16 cellular contexts compared by ENCODE assay signal in genomic region chr3:126683506-126683905, GRCh38. TPM values are rescaled to one million over a fixed set of nuclear protein-coding genes. Genes with fewer than 3 reads are reported as not detected.
DNase-seq lines count a peak whose midpoint lies in the region; ATAC-seq and TF ChIP-seq lines count a peak whose summit lies in the region.
"Had no signal": no experiment of that assay in that cellular context is flagged by ENCODE, and none has a peak within 500 bp of the region (broad histone marks: within the 10 kb centered on the region; RNA-seq: fewer than 3 reads in every experiment).

No MANE protein-coding gene starts in this region.

- CTCF ChIA-PET in HEK293 (lab: Yijun Ruan, JAX): interaction anchor here (0.6 to 0.8 kb wide), 2 partner anchors 68 to 873 kb away, joined by 3 read pairs; no protein-coding TSS in a partner anchor

- peak overlapping the region in 6 of 11 experiments; percentile 17 to 66 (median 42); a peak in 8 of 22 replicates for H3K4me2 ChIP-seq in BLaER1 treated with 17β-estradiol and CSF1 and Interleukin-3, amounts not matched to agents 10 nM and 100 nM
- H3K4me2 ChIP-seq: KMS-11, smooth muscle cell had no signal

- no peak overlapping the region for H3K27ac ChIP-seq in BLaER1 treated with 17β-estradiol and CSF1 and Interleukin-3, amounts not matched to agents 10 nM and 100 nM
- H3K27ac ChIP-seq in HEK293 (ENCODE audit: extremely low read depth, low read depth, low read length) (no peak overlapping the region), foreskin keratinocyte (no peak overlapping the region)
- H3K27ac ChIP-seq: KMS-11, ovary had no signal

- H4K20me1 ChIP-seq in BLaER1 treated with 17β-estradiol and CSF1 and Interleukin-3, amounts not matched to agents 10 nM and 100 nM: peaks cover 0 to 5% (median 0%) of the 10 kb centered on the region in 11 experiments; a peak in 2 of 22 replicates

- TF ChIP-seq CTCF in HEK293 (tag by site-specific recombination; IDR thresholded peaks at IDR 0.05) (no peak), foreskin keratinocyte (conservative IDR thresholded peaks at IDR 0.05) (no peak)

- peaks cover 0 to 12% (median 0%) of the 10 kb centered on the region in 11 experiments; a peak in 4 of 22 replicates for H3K27me3 ChIP-seq in BLaER1 treated with 17β-estradiol and CSF1 and Interleukin-3, amounts not matched to agents 10 nM and 100 nM
- peaks cover 20% of the 10 kb centered on the region for H3K27me3 ChIP-seq in foreskin keratinocyte
- H3K27me3 ChIP-seq: ovary had no signal

- POLR2A ChIA-PET in HEK293 (lab: Yijun Ruan, JAX): no interaction called here

- no peak overlapping the region for H3K9ac ChIP-seq in BLaER1 treated with 17β-estradiol and CSF1 and Interleukin-3, amounts not matched to agents 10 nM and 100 nM
- H3K9ac ChIP-seq: KMS-11 had no signal

- H3K36me3 ChIP-seq in BLaER1 treated with 17β-estradiol and CSF1 and Interleukin-3, amounts not matched to agents 10 nM and 100 nM: no peaks in the 10 kb centered on the region
- no peaks in the 10 kb centered on the region for H3K36me3 ChIP-seq in HEK293 (ENCODE audit: control insufficient read depth in 2 of 2, insufficient read depth in 1 of 2, low read length in 2 of 2)
- H3K36me3 ChIP-seq: ovary had no signal

- H3K4me1 ChIP-seq in BLaER1 treated with 17β-estradiol and CSF1 and Interleukin-3, amounts not matched to agents 10 nM and 100 nM: peaks cover 11 to 64% (median 44%) of the 10 kb centered on the region in 10 experiments
- H3K4me1 ChIP-seq in HEK293 (ENCODE audit: control insufficient read depth, insufficient read depth, low read length) (no peaks in the 10 kb centered on the region), foreskin keratinocyte (no peaks in the 10 kb centered on the region)

- no peak overlapping the region for H3K4me3 ChIP-seq in BLaER1 treated with 17β-estradiol and CSF1 and Interleukin-3, amounts not matched to agents 10 nM and 100 nM
- no peak overlapping the region for H3K4me3 ChIP-seq in HEK293 (ENCODE audit: low read depth, low read length)
- H3K4me3 ChIP-seq: ovary, smooth muscle cell had no signal

- DNase-seq in NCI-H526 treated with DMSO at 0.1 percent for 48 hours (lab: John Stamatoyannopoulos, UW) (peak; percentile 6), foreskin keratinocyte (peak; percentile 39 to 64), hypothalamus (lab: John Stamatoyannopoulos, UW) (no peak), HT-29 (ENCODE audit: low spot score) (no peak), activated gamma-delta T cell (lab: John Stamatoyannopoulos, UW) (no peak)
- DNase-seq: activated CD4-positive, alpha-beta T cell treated with anti-CD3 and anti-CD28 coated beads for 48 hours; activated naive CD8-positive, alpha-beta T cell treated with anti-CD3 and anti-CD28 coated beads, Interleukin-2, amount 50 U/mL, for 24 hours; activated T-cell treated with anti-CD3 and anti-CD28 coated beads, Interleukin-2, amount 50 U/mL, for 1 hour; NCI-H446 treated with DMSO at 0.1 percent for 48 hours; ovary; T-helper 9 cell had no signal

- H3K9me3 ChIP-seq in BLaER1 treated with 17β-estradiol and CSF1 and Interleukin-3, amounts not matched to agents 10 nM and 100 nM (replicated peaks in 1 of 11): no peaks in the 10 kb centered on the region
- no peaks in the 10 kb centered on the region for H3K9me3 ChIP-seq in HEK293 (ENCODE audit: control insufficient read depth, insufficient read depth, low read depth, low read length)
- H3K9me3 ChIP-seq: ovary had no signal

- ATAC-seq in foreskin keratinocyte (peak; percentile 37), HG03521 (IDR thresholded peaks at IDR 0.05; ENCODE audit: unreplicated experiment) (no peak)
- ATAC-seq: activated naive CD8-positive, alpha-beta T cell treated with anti-CD3 and anti-CD28 coated beads, Interleukin-2, amount 50 U/mL, for 24 hours had no signal

TF ChIP-seq in HEK293, 187 proteins besides CTCF, POLR2A, EP300 and RAD21:
- peak; percentile 29; the same call in 1 of the 2 replicates for TF ChIP-seq ZSCAN4 (tag by site-specific recombination; IDR thresholded peaks at IDR 0.05)
- no peak for TF ChIP-seq IKZF3 (tag by site-specific recombination; IDR thresholded peaks at IDR 0.05)

RNA-seq across cellular contexts. Expression of gene CHCHD6, which starts 20.5 kb away (rescaled TPM):
- total RNA-seq in foreskin keratinocyte: 28.1 and 28.7 TPM in 2 replicates
- polyA plus RNA-seq in foreskin keratinocyte: 42.3 and 42.4 TPM in 2 replicates
- 33.1 and 36.8 TPM in 2 replicates for total RNA-seq in HT-29 (2014; rRNA removed; shearing (Covaris generic))

RNA-seq across cellular contexts. Expression of gene TXNRD3, which starts 28.6 kb away (rescaled TPM):
- 13.6 and 15.1 TPM in 2 replicates for total RNA-seq in foreskin keratinocyte
- 12.5 and 14.5 TPM in 2 replicates for polyA plus RNA-seq in foreskin keratinocyte
- total RNA-seq in HT-29 (2014; rRNA removed; shearing (Covaris generic)): 3.2 and 4.5 TPM in 2 replicates

Comparison
In these comparisons a context has a peak if more than half of its experiments do, and no peak if none do; other contexts are left out.
1. DNase-seq: peak in NCI-H526 treated with DMSO at 0.1 percent for 48 hours (single experiment) and foreskin keratinocyte (2 of 2); none in hypothalamus (0 of 51), HT-29 (single experiment) and activated gamma-delta T cell (single experiment).